In the genomic region with DNA sequence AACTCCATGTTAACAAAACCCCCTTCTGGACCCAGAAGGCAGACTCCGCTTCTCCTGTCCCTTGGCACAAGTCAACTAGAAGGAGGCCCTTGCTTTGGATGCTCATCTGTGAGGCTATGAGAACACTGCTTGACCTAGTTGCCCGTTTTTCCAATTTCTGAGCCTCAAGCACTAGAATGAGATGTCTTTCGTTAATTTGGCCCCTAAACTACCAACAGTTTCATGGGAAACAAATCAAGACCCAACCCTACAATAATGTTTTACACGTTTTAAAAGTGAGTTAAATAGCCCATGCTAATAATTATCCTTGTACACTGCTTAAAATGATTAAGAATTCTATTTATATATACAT, we compare ENCODE assay signal across 8 cellular contexts. TPM values are rescaled to one million over a fixed set of nuclear protein-coding genes. Genes with fewer than 3 reads are reported as not detected.
DNase-seq lines count a peak whose midpoint lies in the region; ATAC-seq, FAIRE-seq and TF ChIP-seq lines count a peak whose summit lies in the region.

No MANE protein-coding gene starts in this region.

- 85% methylated on average over 4 of the region's 4 CpGs; no CpG with 5 or more reads in 1 of the 2 experiments for WGBS in H1 (ENCODE audit: extremely low coverage in 1 of 2, insufficient coverage in 1 of 2, insufficient read length in 1 of 2, insufficient replicate concordance in 2 of 2, low coverage in 1 of 2, low lambda C conversion rate in 2 of 2, missing lambda C conversion rate in 1 of 2), 2 experiments

- H3K79me2 ChIP-seq in OCI-LY1 (ENCODE audit: insufficient read depth, low read length) (peaks cover 24% of the 10 kb centered on the region), H1 (ENCODE audit: control insufficient read depth in 1 of 2, insufficient read depth in 2 of 2, low read length in 2 of 2) (no peaks in the 10 kb centered on the region)

- no peak overlapping the region for H3K23ac ChIP-seq in H1 (ENCODE audit: insufficient read length)

- no peak for TF ChIP-seq RAD21 in H1 (IDR thresholded peaks at IDR 0.05 in 1 of 2, conservative IDR thresholded peaks at IDR 0.05 in 1 of 2; ENCODE audit: low read depth in 2 of 2, low read length in 2 of 2)

- peaks cover 0 to 16% (median 4%) of the 10 kb centered on the region in 11 experiments; a peak in 8 of 22 replicates for H3K27me3 ChIP-seq in BLaER1 treated with 17β-estradiol and CSF1 and Interleukin-3, amounts not matched to agents 10 nM and 100 nM
- H3K27me3 ChIP-seq in OCI-LY1 (ENCODE audit: insufficient read depth, low read length) (no peaks in the 10 kb centered on the region), H1 (replicated peaks in 1 of 4; ENCODE audit: control insufficient read depth in 3 of 4, extremely low read depth in 1 of 4, insufficient read depth in 3 of 4, low read length in 3 of 4) (peaks cover 5 to 27% (median 12%) of the 10 kb centered on the region in 4 experiments; a peak in 6 of 7 replicates), neuron (ENCODE audit: insufficient read depth, low read length) (peaks cover 6% of the 10 kb centered on the region)

- no peaks in the 10 kb centered on the region for H3K79me1 ChIP-seq in H1 (ENCODE audit: low read depth, low read length)

- H3K36me3 ChIP-seq in BLaER1 treated with 17β-estradiol and CSF1 and Interleukin-3, amounts not matched to agents 10 nM and 100 nM = peaks cover 0 to 5% (median 1%) of the 10 kb centered on the region in 11 experiments; a peak in 7 of 22 replicates
- peaks cover 16% of the 10 kb centered on the region; the same call in 1 of the 2 replicates for H3K36me3 ChIP-seq in OCI-LY1 (ENCODE audit: insufficient read depth, low read length)
- no peaks in the 10 kb centered on the region for H3K36me3 ChIP-seq in H1 (ENCODE audit: control insufficient read depth in 2 of 4, insufficient read depth in 4 of 4, low read length in 3 of 4)
- no peaks in the 10 kb centered on the region for H3K36me3 ChIP-seq in neuron (ENCODE audit: insufficient read depth, low read length)

- peak overlapping the region; percentile 82 for H4K5ac ChIP-seq in H1 (ENCODE audit: insufficient read length, low read depth, low read length)

- peak overlapping the region; percentile 87 to 97 (median 95) for H3K4me2 ChIP-seq in BLaER1 treated with 17β-estradiol and CSF1 and Interleukin-3, amounts not matched to agents 10 nM and 100 nM
- H3K4me2 ChIP-seq in OCI-LY1 (ENCODE audit: low read length) = peak overlapping the region; percentile 83
- peak overlapping the region; percentile 86 to 98 for H3K4me2 ChIP-seq in H1 (ENCODE audit: insufficient read depth in 1 of 2, low read depth in 2 of 2, low read length in 2 of 2)

- H2BK120ac ChIP-seq in H1 (replicated peaks; ENCODE audit: low read depth, low read length) = no peak overlapping the region

- H4K8ac ChIP-seq in H1 (ENCODE audit: extremely low read depth, insufficient read depth, low read length) = peak overlapping the region; percentile 96; the same call in 1 of the 2 replicates

- no peak for ATAC-seq in HG02571 (IDR thresholded peaks at IDR 0.05; ENCODE audit: unreplicated experiment)

- H3K9me3 ChIP-seq in BLaER1 treated with 17β-estradiol and CSF1 and Interleukin-3, amounts not matched to agents 10 nM and 100 nM (replicated peaks in 1 of 11) = no peaks in the 10 kb centered on the region
- no peaks in the 10 kb centered on the region for H3K9me3 ChIP-seq in OCI-LY1 (ENCODE audit: low read length)
- no peaks in the 10 kb centered on the region for H3K9me3 ChIP-seq in H1 (ENCODE audit: insufficient read depth in 2 of 2, low read depth in 1 of 2, low read length in 1 of 2)
- no peaks in the 10 kb centered on the region for H3K9me3 ChIP-seq in neuron (ENCODE audit: low read length)

- H2BK15ac ChIP-seq in H1 (ENCODE audit: low read length) = no peak overlapping the region

- FAIRE-seq in H1 (lab: Jason Lieb, UNC) = no peak

- H2AK5ac ChIP-seq in H1 (ENCODE audit: low read depth, low read length) = no peak overlapping the region

- no peak for TF ChIP-seq EP300 in H1 (IDR thresholded peaks at IDR 0.05; ENCODE audit: borderline replicate concordance in 1 of 2, low read depth in 2 of 2, low read length in 2 of 2)

- no peak for DNase-seq in H1 (ENCODE audit: low read depth in 1 of 2, low spot score in 2 of 2)
- no peak for DNase-seq in H4 (ENCODE audit: low spot score)
- DNase-seq in NCI-H345 (lab: John Stamatoyannopoulos, UW) = no peak
- no peak for DNase-seq in NCI-H2171 treated with DMSO at 0.1 percent for 48 hours (lab: John Stamatoyannopoulos, UW)

- CTCF ChIA-PET in H1 (lab: Charles Lee; ENCODE audit: partially characterized antibody) = no interaction called here

- H2AFZ ChIP-seq in OCI-LY1 (ENCODE audit: low read length) = peak overlapping the region; percentile 9; the same call in 1 of the 2 replicates
- peak overlapping the region; percentile 98 for H2AFZ ChIP-seq in H1 (ENCODE audit: low read length)
- H2AFZ ChIP-seq in neuron (ENCODE audit: low read depth, low read length) = peak overlapping the region; percentile 98

- TF ChIP-seq POLR2A in H1 (IDR thresholded peaks at IDR 0.05; ENCODE audit: control extremely low read depth in 1 of 2, low read depth in 2 of 2, low read length in 2 of 2) = no peak

- H3F3A ChIP-seq in OCI-LY1 (ENCODE audit: insufficient read depth, low read length) = no peaks in the 10 kb centered on the region; the same call in 1 of the 2 replicates

- no peak overlapping the region for H3K14ac ChIP-seq in H1 (ENCODE audit: insufficient read length)

- H3K9ac ChIP-seq in BLaER1 treated with 17β-estradiol and CSF1 and Interleukin-3, amounts not matched to agents 10 nM and 100 nM = peak overlapping the region; percentile 92 to 99 (median 98)
- H3K9ac ChIP-seq in OCI-LY1 (ENCODE audit: low read length) (peak overlapping the region; percentile 82), H1 (replicated peaks in 1 of 4; ENCODE audit: extremely low read depth in 1 of 4, low read depth in 3 of 4, low read length in 3 of 4) (peak overlapping the region in 2 of 4 experiments; percentile 61 to 69; a peak in 3 of 7 replicates)

- POLR2A ChIA-PET in H1 (lab: Charles Lee; ENCODE audit: partially characterized antibody) = no interaction called here

- peak overlapping the region; percentile 87; the same call in 1 of the 2 replicates for H2BK5ac ChIP-seq in H1 (ENCODE audit: low read depth, low read length)

- no peaks in the 10 kb centered on the region for H3K9me2 ChIP-seq in OCI-LY1 (ENCODE audit: low read depth, low read length)

- H3K18ac ChIP-seq in H1 (ENCODE audit: extremely low read depth, low read length) = peak overlapping the region; percentile 93; the same call in 1 of the 2 replicates

- TF ChIP-seq CTCF in OCI-LY1 (IDR thresholded peaks at IDR 0.05; ENCODE audit: low read length) (no peak), H1 (IDR thresholded peaks at IDR 0.05; ENCODE audit: control extremely low read depth in 1 of 3, insufficient read depth in 1 of 3, low read depth in 1 of 3, low read length in 3 of 3) (no peak)

- peaks cover 20 to 25% (median 22%) of the 10 kb centered on the region in 11 experiments for H4K20me1 ChIP-seq in BLaER1 treated with 17β-estradiol and CSF1 and Interleukin-3, amounts not matched to agents 10 nM and 100 nM
- H4K20me1 ChIP-seq in OCI-LY1 (ENCODE audit: insufficient read depth, low read length) (no peaks in the 10 kb centered on the region), H1 (replicated peaks in 1 of 2; ENCODE audit: control insufficient read depth in 1 of 2, insufficient read depth in 2 of 2, low read length in 2 of 2) (no peaks in the 10 kb centered on the region)

- peak overlapping the region; percentile 86 to 99 (median 96) for H3K4me3 ChIP-seq in BLaER1 treated with 17β-estradiol and CSF1 and Interleukin-3, amounts not matched to agents 10 nM and 100 nM
- H3K4me3 ChIP-seq in OCI-LY1 (ENCODE audit: low read depth, low read length, poor library complexity, severe bottlenecking) = peak overlapping the region; percentile 83
- H3K4me3 ChIP-seq in H1 (ENCODE audit: extremely low read depth in 1 of 4, insufficient read depth in 2 of 4, low read depth in 3 of 4, low read length in 4 of 4) = peak overlapping the region; percentile 76 to 81 (median 78)
- H3K4me3 ChIP-seq in neuron (ENCODE audit: low read length) = peak overlapping the region; percentile 88

- peaks cover 0 to 12% (median 4%) of the 10 kb centered on the region in 10 experiments; a peak in 6 of 20 replicates for H3K4me1 ChIP-seq in BLaER1 treated with 17β-estradiol and CSF1 and Interleukin-3, amounts not matched to agents 10 nM and 100 nM
- peaks cover 32% of the 10 kb centered on the region for H3K4me1 ChIP-seq in OCI-LY1 (ENCODE audit: insufficient read depth, low read length, severe bottlenecking)
- peaks cover 0 to 7% (median 3%) of the 10 kb centered on the region in 4 experiments; a peak in 4 of 7 replicates for H3K4me1 ChIP-seq in H1 (replicated peaks in 1 of 4; ENCODE audit: control insufficient read depth in 3 of 4, insufficient read depth in 4 of 4, low read length in 3 of 4)
- peaks cover 13% of the 10 kb centered on the region for H3K4me1 ChIP-seq in neuron (ENCODE audit: insufficient read depth, low read length)

- H2BK12ac ChIP-seq in H1 (ENCODE audit: low read depth, low read length) = peak overlapping the region; percentile 68; the same call in 1 of the 2 replicates

- H4K91ac ChIP-seq in H1 (replicated peaks; ENCODE audit: insufficient read length, low read length) = peak overlapping the region; percentile 12

- no peak overlapping the region for H3K4ac ChIP-seq in H1 (replicated peaks; ENCODE audit: insufficient read length, low read depth, low read length)

- H2BK20ac ChIP-seq in H1 (ENCODE audit: low read length) = no peak overlapping the region

- H3K23me2 ChIP-seq in H1 (ENCODE audit: low read depth, low read length) = peaks cover 14% of the 10 kb centered on the region

- peak overlapping the region; percentile 96 to 100 (median 99) for H3K27ac ChIP-seq in BLaER1 treated with 17β-estradiol and CSF1 and Interleukin-3, amounts not matched to agents 10 nM and 100 nM
- H3K27ac ChIP-seq in OCI-LY1 (ENCODE audit: low read depth, low read length, poor library complexity, severe bottlenecking) (peak overlapping the region; percentile 97), H1 (ENCODE audit: low read depth, low read length) (no peak overlapping the region)

- H3K56ac ChIP-seq in H1 (replicated peaks; ENCODE audit: insufficient read length, low read depth, low read length) = no peak overlapping the region

TF ChIP-seq in H1, 55 proteins besides CTCF, POLR2A, EP300 and RAD21 (continues in another document):
- no peak for TF ChIP-seq RFX5 (IDR thresholded peaks at IDR 0.05; ENCODE audit: borderline replicate concordance, low read depth, low read length)
- no peak for TF ChIP-seq SRF (IDR thresholded peaks at IDR 0.05; ENCODE audit: low read depth, low read length)

RNA-seq across cellular contexts. Expression of a gene that starts 2.2 kb away (rescaled TPM):
- 5.4 and 7.7 TPM in 2 replicates for total RNA-seq in H1 (2021; fragmentation: NEBNext Ultra II Directional; extraction: Animal tissue kit (Norgen Biotek cat#: 25700))
- 0.61 and 1.7 TPM in 2 replicates for polyA plus RNA-seq in H1 (2011; rRNA removed)
- polyA plus RNA-seq in H1 (2011; cell fraction: cytosol; rRNA removed) = 1.5 TPM
- 1.2 TPM for polyA plus RNA-seq in H1 (2011; cell fraction: nucleus; rRNA removed)
- polyA plus RNA-seq in H1 (2012, experiment 1 of 2) = 2.1 to 4.9 TPM (median 3.4 TPM) in 4 replicates
- polyA plus RNA-seq in H1 (2012, experiment 2 of 2) = 0.41 TPM
- polyA plus RNA-seq in H1 (2013, experiment 1 of 2) = 5.9 TPM
- polyA plus RNA-seq in H1 (2013, experiment 2 of 2) = 5.2 TPM
- 5.4 and 10.8 TPM in 2 replicates for polyA minus RNA-seq in H1 (2011; rRNA and poly(A)+ RNA removed)
- 2.7 TPM for polyA minus RNA-seq in H1 (2011; cell fraction: cytosol; rRNA and poly(A)+ RNA removed)
- 7.5 TPM for polyA minus RNA-seq in H1 (2011; cell fraction: nucleus; rRNA and poly(A)+ RNA removed)
- 47.9 and 55.5 TPM in 2 replicates for total RNA-seq in H4 (2014; rRNA removed; shearing (Covaris generic))

Comparison
In these comparisons a context has a peak if more than half of its experiments do, and no peak if none do; other contexts are left out.
1. H2AFZ ChIP-seq: peak in every context shown above with its lines; median percentile 98 in H1; 98 in neuron; 9 in OCI-LY1.